8 cellular contexts compared by ENCODE assay signal in the genomic region with DNA sequence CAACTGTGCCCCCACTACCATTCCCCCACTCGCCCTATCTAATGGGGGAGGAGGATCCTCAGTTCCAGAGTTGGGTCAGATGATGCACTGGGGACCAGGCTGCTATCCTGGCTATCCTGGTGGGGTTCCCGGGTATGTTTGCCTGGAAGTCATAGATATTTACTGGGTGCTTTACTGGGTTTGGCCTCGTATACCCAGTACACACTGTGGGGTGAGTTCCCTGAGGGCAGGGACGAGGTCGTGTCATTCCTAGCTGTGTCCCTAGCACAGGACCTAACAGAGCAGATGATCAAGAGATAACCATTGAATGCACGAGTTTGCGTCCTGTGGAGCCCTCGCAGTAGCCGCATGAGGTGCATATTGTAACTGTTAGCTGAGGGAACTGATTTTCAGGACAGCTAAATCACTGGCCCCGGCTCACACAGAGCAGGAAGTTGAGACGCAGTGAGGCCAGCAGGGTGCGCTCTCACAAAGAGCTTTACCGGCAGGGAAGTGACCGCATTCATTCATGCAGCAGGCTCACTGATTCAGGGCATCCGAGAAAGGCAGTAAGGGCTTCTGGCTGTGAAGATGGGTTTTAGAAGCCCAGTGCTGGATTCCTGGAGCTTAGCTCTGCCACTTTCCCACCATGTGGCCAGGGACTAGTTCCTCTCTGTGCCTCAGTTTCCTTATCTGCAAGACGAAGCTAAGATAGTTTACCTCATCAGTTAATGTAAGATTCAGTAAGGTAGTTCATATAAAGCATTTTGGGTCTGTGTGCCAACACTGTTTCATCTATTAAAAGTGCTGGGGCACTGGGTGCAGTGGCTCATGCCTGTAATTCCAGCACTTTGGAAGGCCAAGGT. TPM values are rescaled to one million over a fixed set of nuclear protein-coding genes. Genes with fewer than 3 reads are reported as not detected.
A peak's percentile ranks its signal among the peaks of the same experiment; 100 is the strongest.
DNase-seq lines count a peak whose midpoint lies in the region; ATAC-seq, FAIRE-seq and TF ChIP-seq lines count a peak whose summit lies in the region.

No MANE protein-coding gene starts in this region.

- peaks cover 14% of the 10 kb centered on the region; the same call in 1 of the 2 replicates for H4K20me1 ChIP-seq in HCT116 (ENCODE audit: insufficient read depth)

- H3K9me3 Mint-ChIP-seq in T-helper 1 cell treated with Interleukin-12 subunit alpha and Interleukin-12 subunit beta and Interleukin-4 antibody, amounts not matched to agents 30 μg/mL and 1 μg/mL, for 36 hours: no peaks in the 10 kb centered on the region

- no peak for FAIRE-seq in kidney (lab: Jason Lieb, UNC)

- H3K27ac ChIP-seq in HCT116 (ENCODE audit: low read depth, low read length): no peak overlapping the region
- no peak overlapping the region for H3K27ac ChIP-seq in ascending aorta
- H3K27ac ChIP-seq in kidney (ENCODE audit: low read depth in 2 of 2, low read length in 2 of 2): no peak overlapping the region

- BruUV-seq in HCT116 (replicated peaks; lab: Mats Ljungman, UMichigan): no TSS peak

- H3K27me3 ChIP-seq in HCT116 (ENCODE audit: insufficient read depth, low read length) (no peaks in the 10 kb centered on the region), ascending aorta (no peaks in the 10 kb centered on the region)

- CTCF ChIA-PET in HCT116 (lab: Charles Lee): interaction anchor here (0.6 to 2.3 kb wide), 15 partner anchors 10 to 208 kb away, joined by 3 to 19 read pairs (median 4); a partner anchor contains a TSS

- H3K36me3 ChIP-seq in HCT116 (ENCODE audit: control insufficient read depth in 1 of 2, insufficient read depth in 2 of 2, low read length in 2 of 2): peaks cover 20 to 40% of the 10 kb centered on the region in 2 experiments; a peak in 3 of 4 replicates
- H3K36me3 ChIP-seq in ascending aorta: peaks cover 22 to 24% of the 10 kb centered on the region in 2 donors
- peaks cover 4 to 5% of the 10 kb centered on the region in 2 donors for H3K36me3 ChIP-seq in kidney (ENCODE audit: control insufficient read depth in 1 of 2, insufficient read depth in 2 of 2, low read length in 2 of 2)

- no peak overlapping the region for H3K4me3 Mint-ChIP-seq in T-helper 1 cell treated with Interleukin-12 subunit alpha and Interleukin-12 subunit beta and Interleukin-4 antibody, amounts not matched to agents 30 μg/mL and 1 μg/mL, for 36 hours

- peak overlapping the region; percentile 57 for H3K27ac Mint-ChIP-seq in T-helper 1 cell treated with Interleukin-12 subunit alpha and Interleukin-12 subunit beta and Interleukin-4 antibody, amounts not matched to agents 30 μg/mL and 1 μg/mL, for 36 hours

- intact Hi-C loops in HCT116 (cut with micrococcal nuclease): loop anchor here (2.0 to 5.0 kb wide), 2 partner anchors 209 to 223 kb away; no protein-coding TSS in a partner anchor
- intact Hi-C loops in ascending aorta (cut with DNase I): no loop called here
- intact Hi-C loops in kidney (cut with DNase I): no loop called here

- peaks cover 19% of the 10 kb centered on the region for H3K36me3 Mint-ChIP-seq in T-helper 1 cell treated with Interleukin-12 subunit alpha and Interleukin-12 subunit beta and Interleukin-4 antibody, amounts not matched to agents 30 μg/mL and 1 μg/mL, for 36 hours (ENCODE audit: low read depth)

- TF ChIP-seq CTCF in AG09319 (IDR thresholded peaks at IDR 0.05; ENCODE audit: low read depth, low read length): peak; percentile 82
- TF ChIP-seq CTCF in HCT116 (IDR thresholded peaks at IDR 0.05 in 2 of 3, conservative IDR thresholded peaks at IDR 0.05 in 1 of 3; ENCODE audit: borderline replicate concordance in 1 of 3, insufficient read depth in 1 of 3, low read depth in 2 of 3, low read length in 2 of 3): peak; percentile 48 to 79 (median 78); a peak in 5 of 6 replicates
- TF ChIP-seq CTCF in ascending aorta (IDR thresholded peaks at IDR 0.05): peak; percentile 23 to 51 (median 32)
- peak; percentile 50 for TF ChIP-seq CTCF in kidney (IDR thresholded peaks at IDR 0.05; ENCODE audit: borderline replicate concordance, extremely low read depth, insufficient read depth)

- no peak overlapping the region for H3K4me3 ChIP-seq in HCT116 (replicated peaks in 1 of 2; ENCODE audit: low read depth in 1 of 2, low read length in 2 of 2)
- H3K4me3 ChIP-seq in ascending aorta: no peak overlapping the region
- H3K4me3 ChIP-seq in kidney (ENCODE audit: low read length in 2 of 2): no peak overlapping the region

- H3K79me2 ChIP-seq in HCT116 (ENCODE audit: insufficient read depth, low read length): peaks cover 81% of the 10 kb centered on the region

- peak; percentile 58 for TF ChIP-seq RAD21 in HCT116 (IDR thresholded peaks at IDR 0.05; ENCODE audit: low read depth)

- no peak overlapping the region for H3K4me2 ChIP-seq in HCT116 (ENCODE audit: low read length)

- no peak overlapping the region for H2AFZ ChIP-seq in HCT116 (ENCODE audit: low read depth, low read length, poor library complexity, severe bottlenecking)

- no peaks in the 10 kb centered on the region for H3K9me2 ChIP-seq in HCT116 (ENCODE audit: insufficient read depth)

- H3K4me1 Mint-ChIP-seq in T-helper 1 cell treated with Interleukin-12 subunit alpha and Interleukin-12 subunit beta and Interleukin-4 antibody, amounts not matched to agents 30 μg/mL and 1 μg/mL, for 36 hours (ENCODE audit: low read depth): peaks cover 21% of the 10 kb centered on the region

- H3K27me3 Mint-ChIP-seq in T-helper 1 cell treated with Interleukin-12 subunit alpha and Interleukin-12 subunit beta and Interleukin-4 antibody, amounts not matched to agents 30 μg/mL and 1 μg/mL, for 36 hours (ENCODE audit: low read depth): no peaks in the 10 kb centered on the region

- no peaks in the 10 kb centered on the region for H3K9me3 ChIP-seq in HCT116 (ENCODE audit: control insufficient read depth in 1 of 2, insufficient read depth in 1 of 2, low read depth in 1 of 2, low read length in 2 of 2)
- no peaks in the 10 kb centered on the region for H3K9me3 ChIP-seq in ascending aorta
- H3K9me3 ChIP-seq in kidney (ENCODE audit: control insufficient read depth in 1 of 2, low read length in 2 of 2): no peaks in the 10 kb centered on the region

- no peak for TF ChIP-seq POLR2A in HCT116 (IDR thresholded peaks at IDR 0.05; ENCODE audit: borderline replicate concordance, extremely low read depth, insufficient read depth, insufficient read length)

- H3K9ac ChIP-seq in HCT116 (ENCODE audit: low read length) (no peak overlapping the region), kidney (ENCODE audit: low read length in 2 of 2) (no peak overlapping the region)

- RAD21 ChIA-PET in HCT116 (lab: Charles Lee; ENCODE audit: low non-redundant PET in 1 of 2, low total read pairs in 2 of 2, uncharacterized antibody in 2 of 2, unreplicated experiment in 2 of 2): no interaction called here

- DNase-seq in AG09319 (ENCODE audit: extremely low read depth, low read depth): no peak
- DNase-seq in HCT116 (ENCODE audit: low read depth, low spot score): no peak
- DNase-seq in ascending aorta (ENCODE audit: low spot score in 2 of 2): no peak
- DNase-seq in kidney: no peak
- peak; percentile 46 for DNase-seq in stimulated activated CD8-positive, alpha-beta memory T cell treated with anti-CD3 and anti-CD28 coated beads, Interleukin-12 subunit alpha, Interleukin-12 subunit beta, amount 100 ng/mL, for 1 hour (ENCODE audit: low read depth)
- no peak for DNase-seq in NCI-H1105 (lab: John Stamatoyannopoulos, UW)

- POLR2A ChIA-PET in HCT116 (lab: Charles Lee): no interaction called here

- H3K4me1 ChIP-seq in HCT116 (ENCODE audit: control insufficient read depth in 1 of 2, insufficient read depth in 2 of 2, low read length in 2 of 2) (peaks cover 9 to 22% of the 10 kb centered on the region in 2 experiments), ascending aorta (peaks cover 0 to 3% of the 10 kb centered on the region in 2 donors), kidney (ENCODE audit: control insufficient read depth in 1 of 2, insufficient read depth in 1 of 2, low read depth in 1 of 2, low read length in 2 of 2) (peaks cover 0 to 3% of the 10 kb centered on the region in 2 donors)

- ATAC-seq in HCT116 (peak; percentile 75), GM21423 (IDR thresholded peaks at IDR 0.05; ENCODE audit: unreplicated experiment) (no peak)

TF ChIP-seq in HCT116, 20 proteins besides CTCF, POLR2A, EP300 and RAD21:
- TF ChIP-seq ELF1 (IDR thresholded peaks at IDR 0.05; ENCODE audit: borderline replicate concordance, low read depth): no peak
- peak; percentile 75 for TF ChIP-seq TCF7L2 (IDR thresholded peaks at IDR 0.05; ENCODE audit: borderline replicate concordance, extremely low read depth, insufficient read depth, insufficient read length)

RNA-seq across cellular contexts. Expression of a gene that starts 6.0 kb away (rescaled TPM):
- total RNA-seq in HCT116 (2021; ENCODE audit: unreplicated experiment) (270 TPM), ascending aorta (106 TPM), kidney (57.0 TPM)
- 410 and 435 TPM in 2 replicates for polyA plus RNA-seq in HCT116 (2012)
- polyA plus RNA-seq in kidney (ENCODE audit: insufficient read depth, low read depth, low replicate concordance): 83.6 TPM

RNA-seq across cellular contexts. Expression of a gene that starts 6.6 kb away (rescaled TPM):
- total RNA-seq in HCT116 (2021; ENCODE audit: unreplicated experiment) (50.7 TPM), ascending aorta (21.8 TPM), kidney (41.5 TPM)
- 43.9 and 57.3 TPM in 2 replicates for polyA plus RNA-seq in HCT116 (2012)
- 23.9 TPM for polyA plus RNA-seq in kidney (ENCODE audit: insufficient read depth, low read depth, low replicate concordance)

RNA-seq across cellular contexts. Expression of a gene that starts 17.2 kb away (rescaled TPM):
- total RNA-seq in HCT116 (2021; ENCODE audit: unreplicated experiment) (3.7 TPM), ascending aorta (not detected), kidney (not detected)
- 4.2 and 4.7 TPM in 2 replicates for polyA plus RNA-seq in HCT116 (2012)
- polyA plus RNA-seq in kidney (ENCODE audit: insufficient read depth, low read depth, low replicate concordance): not detected

RNA-seq across cellular contexts. Expression of a gene that starts 24.4 kb away (rescaled TPM):
- total RNA-seq in HCT116 (2021; ENCODE audit: unreplicated experiment) (not detected), ascending aorta (not detected), kidney (not detected)
- not detected in 2 replicates for polyA plus RNA-seq in HCT116 (2012)
- polyA plus RNA-seq in kidney (ENCODE audit: insufficient read depth, low read depth, low replicate concordance): not detected

RNA-seq across cellular contexts. Expression of a gene that starts 32.0 kb away (rescaled TPM):
- total RNA-seq in HCT116 (2021; ENCODE audit: unreplicated experiment): 5.0 TPM
- polyA plus RNA-seq in HCT116 (2012): 6.4 and 7.5 TPM in 2 replicates
- not detected for total RNA-seq in ascending aorta
- total RNA-seq in kidney: not detected
- polyA plus RNA-seq in kidney (ENCODE audit: insufficient read depth, low read depth, low replicate concordance): not detected

Comparison
In these comparisons a context has a peak if more than half of its experiments do, and no peak if none do; other contexts are left out.
1. CTCF ChIP-seq: peak in every context shown above with its lines; median percentile 82 in AG09319; 78 in HCT116; 50 in kidney; 32 in ascending aorta.